In genomic region chr15:90086868-90087268, GRCh38 we compare ENCODE assay signal across 9 cellular contexts. TPM values are rescaled to one million over a fixed set of nuclear protein-coding genes. Genes with fewer than 3 reads are reported as not detected.
DNase-seq lines count a peak whose midpoint lies in the region; ATAC-seq and TF ChIP-seq lines count a peak whose summit lies in the region.
"Had no signal": no experiment of that assay in that cellular context is flagged by ENCODE, and none has a peak within 500 bp of the region (broad histone marks: within the 10 kb centered on the region; RNA-seq: fewer than 3 reads in every experiment).

No MANE protein-coding gene starts in this region.

- no peak overlapping the region for H3K27ac Mint-ChIP-seq in HFFc6

- TF ChIP-seq POLR2A in tibial nerve (IDR thresholded peaks at IDR 0.05), result no peak

- 0 out of 2 replicates have a peak, but pooled peaks cover 4% of the 10 kb centered on the region for H3K4me1 Mint-ChIP-seq in HFFc6 (ENCODE audit: low read depth)

- DNase-seq in D341Med (ENCODE audit: low spot score) (peak; percentile 68), HFFc6 (peak; percentile 36), SKM-1 (lab: John Stamatoyannopoulos, UW; ENCODE audit: unreplicated experiment) (peak; percentile 47), astrocyte of the spinal cord (ENCODE audit: low read depth, low spot score) (peak; percentile 22), tibial nerve (ENCODE audit: low spot score in 2 of 2) (peak in 1 of 2 donors; percentile 37), T1000 (lab: John Stamatoyannopoulos, UW) (no peak)

- no peak for ATAC-seq in HG02870 (IDR thresholded peaks at IDR 0.05; ENCODE audit: unreplicated experiment)

- H3K36me3 ChIP-seq in liver (ENCODE audit: control insufficient read depth in 4 of 4, insufficient read depth in 3 of 4, low read depth in 1 of 4, low read length in 3 of 4) (peaks cover 37 to 80% (median 49%) of the 10 kb centered on the region in 4 donors), tibial nerve (peaks cover 2 to 88% (median 9%) of the 10 kb centered on the region in 3 donors)

- no peak for TF ChIP-seq EP300 in tibial nerve (IDR thresholded peaks at IDR 0.05)

- WGBS in liver, result 94% methylated on average over 7 of the region's 7 CpGs
- WGBS in tibial nerve, 2 donors, result 93 to 97% methylated on average over 7 of the region's 7 CpGs

- H3K36me3 Mint-ChIP-seq in HFFc6 (ENCODE audit: low read depth), result 0 out of 2 replicates have a peak, but pooled peaks cover 4% of the 10 kb centered on the region

- H3K9me3 ChIP-seq in liver (ENCODE audit: control insufficient read depth in 4 of 4, low read length in 3 of 4), result no peaks in the 10 kb centered on the region
- H3K9me3 ChIP-seq in tibial nerve, result no peaks in the 10 kb centered on the region

- H3K27ac ChIP-seq in liver (ENCODE audit: low read depth in 1 of 2, low read length in 2 of 2) (peak overlapping the region in 1 of 2 donors; percentile 20), tibial nerve (no peak overlapping the region)
- H3K27ac ChIP-seq: SK-N-MC had no signal

- H3K9me3 Mint-ChIP-seq in HFFc6, result no peaks in the 10 kb centered on the region

- no peaks in the 10 kb centered on the region; the same call in 1 of the 2 replicates for H3K27me3 Mint-ChIP-seq in HFFc6 (ENCODE audit: insufficient read depth)

- in situ Hi-C loops in astrocyte of the spinal cord (cut with HindIII; ENCODE audit: low sequenced_read_pairs), result no loop called here

- H3K4me3 Mint-ChIP-seq in HFFc6, result no peak overlapping the region

- H3K27me3 ChIP-seq in liver (ENCODE audit: control insufficient read depth in 4 of 4, insufficient read depth in 4 of 4, low read length in 3 of 4), result no peaks in the 10 kb centered on the region
- H3K27me3 ChIP-seq in tibial nerve, result no peaks in the 10 kb centered on the region

- TF ChIP-seq RAD21 in liver (IDR thresholded peaks at IDR 0.05), result peak; percentile 78 to 84

- no peak overlapping the region for H3K9ac ChIP-seq in liver (ENCODE audit: low read depth in 1 of 2, low read length in 2 of 2)

- H3K4me3 ChIP-seq in astrocyte of the spinal cord (ENCODE audit: low read depth, low read length) (no peak overlapping the region), liver (ENCODE audit: low read depth in 1 of 3, low read length in 3 of 3) (no peak overlapping the region), tibial nerve (no peak overlapping the region)
- H3K4me3 ChIP-seq: SK-N-MC had no signal

- TF ChIP-seq CTCF in HFFc6 (IDR thresholded peaks at IDR 0.05), result peak; percentile 84
- TF ChIP-seq CTCF in astrocyte of the spinal cord (IDR thresholded peaks at IDR 0.05; ENCODE audit: low read depth, low read length), result peak; percentile 81
- peak; percentile 64 for TF ChIP-seq CTCF in liver (IDR thresholded peaks at IDR 0.05; ENCODE audit: low read depth, low read length, missing input control)
- peak; percentile 33 to 58 (median 47) for TF ChIP-seq CTCF in tibial nerve (IDR thresholded peaks at IDR 0.05)

- H3K4me1 ChIP-seq in liver (ENCODE audit: control insufficient read depth in 4 of 4, insufficient read depth in 4 of 4, low read length in 3 of 4) (peaks cover 0 to 6% (median 3%) of the 10 kb centered on the region in 4 donors), tibial nerve (no peaks in the 10 kb centered on the region)

TF ChIP-seq in liver, 16 proteins besides CTCF, POLR2A, EP300 and RAD21:
- TF ChIP-seq HNF4G (IDR thresholded peaks at IDR 0.05), result no peak
- peak; percentile 5 for TF ChIP-seq FOXA1 (IDR thresholded peaks at IDR 0.05)

RNA-seq across cellular contexts. Expression of gene IDH2, which starts 15.4 kb away (rescaled TPM):
- total RNA-seq in HFFc6 (2021; fragmentation: NEBNext Ultra II Directional; extraction: Animal tissue kit (Norgen Biotek cat#: 25700)), result 10 to 100 TPM; 26.3 to 32.4 (median 28.9) TPM
- 100 to 1,000 TPM; 149 to 318 TPM for total RNA-seq in liver
- 100 to 1,000 TPM; 278 to 339 TPM for polyA plus RNA-seq in liver
- total RNA-seq in tibial nerve, result 10 to 100 TPM; 15.7 to 41.4 (median 20.3) TPM
